Comparison of ENCODE assay signal across 14 cellular contexts in the genomic region with DNA sequence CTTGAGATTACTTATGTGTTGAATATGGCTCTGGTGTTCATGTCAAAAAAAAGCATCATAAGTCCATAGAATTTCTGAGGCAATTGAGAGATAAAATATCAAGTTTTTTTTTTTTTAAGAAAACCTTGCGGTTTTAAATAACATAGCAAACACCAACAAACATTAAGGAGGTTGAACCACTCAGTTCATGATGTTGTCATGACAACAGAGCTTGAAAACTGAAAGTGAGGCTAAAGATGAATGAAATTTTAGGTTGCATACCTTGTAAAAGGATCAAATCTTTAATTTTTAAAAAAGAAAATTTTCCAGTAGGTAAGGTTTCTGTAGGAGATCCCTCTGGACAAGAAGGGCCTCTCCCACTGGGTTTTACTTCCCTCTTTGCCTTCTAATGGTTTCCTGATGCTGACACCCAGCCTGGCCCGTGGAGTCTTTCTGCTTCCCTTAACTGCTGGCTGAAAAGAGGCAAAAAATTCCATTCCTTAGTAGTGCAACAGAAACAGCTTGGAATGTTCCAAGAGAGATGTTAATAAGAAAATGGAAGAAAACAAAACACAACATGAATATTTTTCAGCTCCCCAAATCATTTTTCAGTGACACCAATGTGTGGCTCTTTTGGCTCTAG. TPM values are rescaled to one million over a fixed set of nuclear protein-coding genes. Genes with fewer than 3 reads are reported as not detected.
DNase-seq lines count a peak whose midpoint lies in the region; ATAC-seq and TF ChIP-seq lines count a peak whose summit lies in the region.
"Had no signal": no experiment of that assay in that cellular context is flagged by ENCODE, and none has a peak within 500 bp of the region (broad histone marks: within the 10 kb centered on the region; RNA-seq: fewer than 3 reads in every experiment).

No MANE protein-coding gene starts in this region.

- no peaks in the 10 kb centered on the region for H3K36me3 ChIP-seq in HUES48 (ENCODE audit: control insufficient read depth, insufficient read depth, low read length)
- H3K36me3 ChIP-seq: breast epithelium, Peyer's patch had no signal

- H3K9me3 Mint-ChIP-seq in T-helper 2 cell treated with Interferon-gamma antibody and Interleukin-4, amounts not matched to agents 5 μg/mL and 100 μg/mL, for 36 hours, result no peaks in the 10 kb centered on the region
- H3K9me3 Mint-ChIP-seq: neural crest cell had no signal

- intact Hi-C loops in sciatic nerve (cut with DNase I), result no loop called here

- peaks cover 28% of the 10 kb centered on the region for H3K4me1 ChIP-seq in HUES48 (ENCODE audit: control insufficient read depth, insufficient read depth, low read length)
- H3K4me1 ChIP-seq: breast epithelium had no signal

- no peaks in the 10 kb centered on the region for H3K27me3 ChIP-seq in HUES48 (ENCODE audit: control insufficient read depth, insufficient read depth, low read length)
- H3K27me3 ChIP-seq: breast epithelium, Peyer's patch had no signal

- no peaks in the 10 kb centered on the region for H3K9me3 ChIP-seq in HUES48 (ENCODE audit: control insufficient read depth, insufficient read depth, low read length)
- H3K9me3 ChIP-seq: breast epithelium, Peyer's patch had no signal

- DNase-seq in coronary artery (ENCODE audit: low spot score), result no peak
- DNase-seq in sciatic nerve (ENCODE audit: low spot score), result no peak
- DNase-seq in T-helper 2 cell treated with Interferon-gamma antibody and Interleukin-4, amounts not matched to agents 5 μg/mL and 100 μg/mL, for 36 hours (ENCODE audit: low spot score), result no peak
- DNase-seq in NCI-H748 (lab: John Stamatoyannopoulos, UW; ENCODE audit: unreplicated experiment), result no peak
- DNase-seq in NOMO-1 treated with dmso at 0.1 percent for 144 hours (lab: John Stamatoyannopoulos, UW; ENCODE audit: unreplicated experiment), result no peak
- DNase-seq: activated T-cell treated with anti-CD3 and anti-CD28 coated beads for 4 hours, Calu3, NCI-H226, Peyer's patch had no signal

- no peaks in the 10 kb centered on the region for H3K36me3 Mint-ChIP-seq in T-helper 2 cell treated with Interferon-gamma antibody and Interleukin-4, amounts not matched to agents 5 μg/mL and 100 μg/mL, for 36 hours (ENCODE audit: low read depth)

- H3K27me3 Mint-ChIP-seq in T-helper 2 cell treated with Interferon-gamma antibody and Interleukin-4, amounts not matched to agents 5 μg/mL and 100 μg/mL, for 36 hours (ENCODE audit: low read depth), result no peaks in the 10 kb centered on the region

- H3K9ac ChIP-seq in HUES48 (ENCODE audit: low read depth, low read length), result no peak overlapping the region
- H3K9ac ChIP-seq: KMS-11 had no signal

- no peak overlapping the region for H3K27ac Mint-ChIP-seq in T-helper 2 cell treated with Interferon-gamma antibody and Interleukin-4, amounts not matched to agents 5 μg/mL and 100 μg/mL, for 36 hours

- ATAC-seq in GM18861 (IDR thresholded peaks at IDR 0.05; ENCODE audit: unreplicated experiment), result peak; percentile 70
- ATAC-seq in sciatic nerve, result peak; percentile 70

- H3K4me1 Mint-ChIP-seq in T-helper 2 cell treated with Interferon-gamma antibody and Interleukin-4, amounts not matched to agents 5 μg/mL and 100 μg/mL, for 36 hours (ENCODE audit: low read depth), result no peaks in the 10 kb centered on the region

- no peak for TF ChIP-seq CTCF in coronary artery (IDR thresholded peaks at IDR 0.05)

- H3K27ac ChIP-seq in HUES48 (ENCODE audit: low read depth, low read length) (peak overlapping the region; percentile 48), coronary artery (peak overlapping the region in 1 of 2 donors; percentile 62)
- H3K27ac ChIP-seq: breast epithelium, KMS-11, Peyer's patch had no signal

- H3K4me3 ChIP-seq in HUES48 (ENCODE audit: low read depth, low read length) (no peak overlapping the region), coronary artery (peak overlapping the region; percentile 39)
- H3K4me3 ChIP-seq: breast epithelium, Peyer's patch had no signal

- no peak overlapping the region for H3K4me3 Mint-ChIP-seq in T-helper 2 cell treated with Interferon-gamma antibody and Interleukin-4, amounts not matched to agents 5 μg/mL and 100 μg/mL, for 36 hours
- H3K4me3 Mint-ChIP-seq: neural crest cell had no signal

RNA-seq across cellular contexts. Expression of a gene that starts 60.0 kb away (rescaled TPM):
- 99.2 TPM for total RNA-seq in sciatic nerve
